In the genomic region with DNA sequence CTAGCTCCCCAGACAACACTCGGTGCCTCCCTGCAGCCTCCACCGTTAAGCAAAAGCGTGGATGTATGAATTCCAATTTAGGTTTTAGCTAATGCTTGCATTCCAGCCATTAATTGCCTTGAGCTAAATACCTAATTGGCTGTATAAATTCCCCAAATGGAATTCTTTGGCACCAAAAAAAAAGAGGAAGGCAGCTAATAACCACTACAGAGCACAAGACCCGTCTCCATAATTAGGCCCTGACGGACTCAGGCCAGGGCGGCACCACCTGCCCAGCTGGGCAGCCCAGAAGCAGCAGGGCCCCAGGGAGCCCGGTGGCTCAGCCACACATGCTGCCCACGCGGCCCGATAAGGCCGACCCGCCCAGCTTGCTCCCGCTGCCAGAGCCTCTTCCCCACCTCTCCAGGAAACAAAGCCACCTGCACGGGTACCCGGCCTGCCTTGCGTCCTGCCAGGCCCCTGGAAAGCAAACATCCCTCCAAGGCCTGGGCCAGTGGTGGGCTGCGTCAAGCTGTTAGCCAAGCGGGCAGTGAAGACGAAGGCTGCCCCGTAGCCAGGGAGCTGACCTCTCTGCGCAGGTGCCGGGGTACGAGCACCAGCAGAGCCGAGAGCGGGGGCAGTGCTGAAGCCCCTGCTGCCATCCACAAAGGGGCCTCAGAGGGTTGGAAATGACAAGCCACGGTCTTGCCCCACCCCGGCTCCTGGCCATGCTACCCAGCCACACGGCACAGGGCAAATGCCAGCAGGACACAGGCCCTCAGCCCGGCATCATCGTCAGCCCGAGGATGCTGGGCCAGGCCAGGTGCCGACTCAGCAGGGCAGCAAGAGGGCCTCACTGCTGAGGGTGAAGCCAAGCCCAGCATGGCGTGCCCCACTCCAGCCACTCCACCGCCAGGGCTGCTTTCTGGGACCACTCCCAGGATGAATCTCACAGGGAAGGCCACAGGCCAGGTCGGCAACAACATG, we compare ENCODE assay signal across 1 cellular context.
TF ChIP-seq lines count a peak whose summit lies in the region.

No MANE protein-coding gene starts in this region.

TF ChIP-seq in H1, 55 proteins besides CTCF, POLR2A, EP300 and RAD21:
- TF ChIP-seq RFX5 (IDR thresholded peaks at IDR 0.05; ENCODE audit: borderline replicate concordance, low read depth, low read length) (no peak), CBX8 (IDR thresholded peaks at IDR 0.05; ENCODE audit: borderline replicate concordance, low read depth, low read length) (no peak), SP2 (IDR thresholded peaks at IDR 0.05; ENCODE audit: low read length) (no peak), BACH1 (IDR thresholded peaks at IDR 0.05; ENCODE audit: low read length) (no peak), JUND (IDR thresholded peaks at IDR 0.05; ENCODE audit: low read length) (no peak), CHD1 (IDR thresholded peaks at IDR 0.05; ENCODE audit: low read depth, low read length) (no peak), EZH2 (IDR thresholded peaks at IDR 0.05; ENCODE audit: low read depth, low read length, severe bottlenecking) (no peak), RXRA (IDR thresholded peaks at IDR 0.05; ENCODE audit: insufficient read depth, low read depth, low read length) (no peak), KDM5A (IDR thresholded peaks at IDR 0.05; ENCODE audit: low read length) (no peak)
- TF ChIP-seq, protein P1, sequence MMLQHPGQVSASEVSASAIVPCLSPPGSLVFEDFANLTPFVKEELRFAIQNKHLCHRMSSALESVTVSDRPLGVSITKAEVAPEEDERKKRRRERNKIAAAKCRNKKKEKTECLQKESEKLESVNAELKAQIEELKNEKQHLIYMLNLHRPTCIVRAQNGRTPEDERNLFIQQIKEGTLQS (IDR thresholded peaks at IDR 0.05; ENCODE audit: insufficient read depth, low read depth, low read length), result no peak
- TF ChIP-seq, protein P2, sequence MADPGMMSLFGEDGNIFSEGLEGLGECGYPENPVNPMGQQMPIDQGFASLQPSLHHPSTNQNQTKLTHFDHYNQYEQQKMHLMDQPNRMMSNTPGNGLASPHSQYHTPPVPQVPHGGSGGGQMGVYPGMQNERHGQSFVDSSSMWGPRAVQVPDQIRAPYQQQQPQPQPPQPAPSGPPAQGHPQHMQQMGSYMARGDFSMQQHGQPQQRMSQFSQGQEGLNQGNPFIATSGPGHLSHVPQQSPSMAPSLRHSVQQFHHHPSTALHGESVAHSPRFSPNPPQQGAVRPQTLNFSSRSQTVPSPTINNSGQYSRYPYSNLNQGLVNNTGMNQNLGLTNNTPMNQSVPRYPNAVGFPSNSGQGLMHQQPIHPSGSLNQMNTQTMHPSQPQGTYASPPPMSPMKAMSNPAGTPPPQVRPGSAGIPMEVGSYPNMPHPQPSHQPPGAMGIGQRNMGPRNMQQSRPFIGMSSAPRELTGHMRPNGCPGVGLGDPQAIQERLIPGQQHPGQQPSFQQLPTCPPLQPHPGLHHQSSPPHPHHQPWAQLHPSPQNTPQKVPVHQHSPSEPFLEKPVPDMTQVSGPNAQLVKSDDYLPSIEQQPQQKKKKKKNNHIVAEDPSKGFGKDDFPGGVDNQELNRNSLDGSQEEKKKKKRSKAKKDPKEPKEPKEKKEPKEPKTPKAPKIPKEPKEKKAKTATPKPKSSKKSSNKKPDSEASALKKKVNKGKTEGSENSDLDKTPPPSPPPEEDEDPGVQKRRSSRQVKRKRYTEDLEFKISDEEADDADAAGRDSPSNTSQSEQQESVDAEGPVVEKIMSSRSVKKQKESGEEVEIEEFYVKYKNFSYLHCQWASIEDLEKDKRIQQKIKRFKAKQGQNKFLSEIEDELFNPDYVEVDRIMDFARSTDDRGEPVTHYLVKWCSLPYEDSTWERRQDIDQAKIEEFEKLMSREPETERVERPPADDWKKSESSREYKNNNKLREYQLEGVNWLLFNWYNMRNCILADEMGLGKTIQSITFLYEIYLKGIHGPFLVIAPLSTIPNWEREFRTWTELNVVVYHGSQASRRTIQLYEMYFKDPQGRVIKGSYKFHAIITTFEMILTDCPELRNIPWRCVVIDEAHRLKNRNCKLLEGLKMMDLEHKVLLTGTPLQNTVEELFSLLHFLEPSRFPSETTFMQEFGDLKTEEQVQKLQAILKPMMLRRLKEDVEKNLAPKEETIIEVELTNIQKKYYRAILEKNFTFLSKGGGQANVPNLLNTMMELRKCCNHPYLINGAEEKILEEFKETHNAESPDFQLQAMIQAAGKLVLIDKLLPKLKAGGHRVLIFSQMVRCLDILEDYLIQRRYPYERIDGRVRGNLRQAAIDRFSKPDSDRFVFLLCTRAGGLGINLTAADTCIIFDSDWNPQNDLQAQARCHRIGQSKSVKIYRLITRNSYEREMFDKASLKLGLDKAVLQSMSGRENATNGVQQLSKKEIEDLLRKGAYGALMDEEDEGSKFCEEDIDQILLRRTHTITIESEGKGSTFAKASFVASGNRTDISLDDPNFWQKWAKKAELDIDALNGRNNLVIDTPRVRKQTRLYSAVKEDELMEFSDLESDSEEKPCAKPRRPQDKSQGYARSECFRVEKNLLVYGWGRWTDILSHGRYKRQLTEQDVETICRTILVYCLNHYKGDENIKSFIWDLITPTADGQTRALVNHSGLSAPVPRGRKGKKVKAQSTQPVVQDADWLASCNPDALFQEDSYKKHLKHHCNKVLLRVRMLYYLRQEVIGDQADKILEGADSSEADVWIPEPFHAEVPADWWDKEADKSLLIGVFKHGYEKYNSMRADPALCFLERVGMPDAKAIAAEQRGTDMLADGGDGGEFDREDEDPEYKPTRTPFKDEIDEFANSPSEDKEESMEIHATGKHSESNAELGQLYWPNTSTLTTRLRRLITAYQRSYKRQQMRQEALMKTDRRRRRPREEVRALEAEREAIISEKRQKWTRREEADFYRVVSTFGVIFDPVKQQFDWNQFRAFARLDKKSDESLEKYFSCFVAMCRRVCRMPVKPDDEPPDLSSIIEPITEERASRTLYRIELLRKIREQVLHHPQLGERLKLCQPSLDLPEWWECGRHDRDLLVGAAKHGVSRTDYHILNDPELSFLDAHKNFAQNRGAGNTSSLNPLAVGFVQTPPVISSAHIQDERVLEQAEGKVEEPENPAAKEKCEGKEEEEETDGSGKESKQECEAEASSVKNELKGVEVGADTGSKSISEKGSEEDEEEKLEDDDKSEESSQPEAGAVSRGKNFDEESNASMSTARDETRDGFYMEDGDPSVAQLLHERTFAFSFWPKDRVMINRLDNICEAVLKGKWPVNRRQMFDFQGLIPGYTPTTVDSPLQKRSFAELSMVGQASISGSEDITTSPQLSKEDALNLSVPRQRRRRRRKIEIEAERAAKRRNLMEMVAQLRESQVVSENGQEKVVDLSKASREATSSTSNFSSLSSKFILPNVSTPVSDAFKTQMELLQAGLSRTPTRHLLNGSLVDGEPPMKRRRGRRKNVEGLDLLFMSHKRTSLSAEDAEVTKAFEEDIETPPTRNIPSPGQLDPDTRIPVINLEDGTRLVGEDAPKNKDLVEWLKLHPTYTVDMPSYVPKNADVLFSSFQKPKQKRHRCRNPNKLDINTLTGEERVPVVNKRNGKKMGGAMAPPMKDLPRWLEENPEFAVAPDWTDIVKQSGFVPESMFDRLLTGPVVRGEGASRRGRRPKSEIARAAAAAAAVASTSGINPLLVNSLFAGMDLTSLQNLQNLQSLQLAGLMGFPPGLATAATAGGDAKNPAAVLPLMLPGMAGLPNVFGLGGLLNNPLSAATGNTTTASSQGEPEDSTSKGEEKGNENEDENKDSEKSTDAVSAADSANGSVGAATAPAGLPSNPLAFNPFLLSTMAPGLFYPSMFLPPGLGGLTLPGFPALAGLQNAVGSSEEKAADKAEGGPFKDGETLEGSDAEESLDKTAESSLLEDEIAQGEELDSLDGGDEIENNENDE (IDR thresholded peaks at IDR 0.05; ENCODE audit: insufficient replicate concordance, low read length), result no peak
